Comparison of ENCODE assay signal across 15 cellular contexts in the genomic region with DNA sequence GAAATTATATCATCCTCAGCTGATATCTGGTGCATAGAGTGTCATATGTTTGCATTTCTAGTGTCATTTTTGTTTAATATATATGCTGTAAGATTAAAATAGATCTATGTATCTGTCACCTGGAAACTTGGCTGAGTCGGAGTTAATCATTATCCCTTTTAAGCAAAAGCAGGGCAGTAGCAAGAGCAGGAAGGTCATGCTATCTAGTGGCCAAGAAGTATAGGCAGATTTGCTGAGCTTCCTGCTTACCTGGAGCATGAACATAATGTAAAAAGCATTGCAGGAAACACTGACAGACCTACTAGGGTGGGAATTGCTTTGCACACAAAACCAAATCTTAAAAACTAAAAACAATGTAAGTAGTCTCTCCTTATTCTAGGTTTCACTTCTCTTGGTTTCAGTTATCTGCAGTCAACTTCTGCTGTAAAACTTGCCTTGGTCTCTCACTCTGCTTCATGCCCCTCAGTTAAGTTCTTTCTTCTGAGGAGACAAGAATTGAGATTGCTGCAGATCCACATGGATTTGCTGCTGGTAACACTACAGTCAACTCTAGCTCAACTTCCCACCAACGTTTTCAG.
A peak's percentile ranks its signal among the peaks of the same experiment; 100 is the strongest.
DNase-seq lines count a peak whose midpoint lies in the region; ATAC-seq, FAIRE-seq and TF ChIP-seq lines count a peak whose summit lies in the region.
"Had no signal": no experiment of that assay in that cellular context is flagged by ENCODE, and none has a peak within 500 bp of the region (broad histone marks: within the 10 kb centered on the region; RNA-seq: fewer than 3 reads in every experiment).

No MANE protein-coding gene starts in this region.

- in situ Hi-C loops in ACHN (cut with HindIII; ENCODE audit: low pct_ligation_motif_present, low pct_unique_long_range_greater_than_20kb, low sequenced_read_pairs): no loop called here

- H3K4me3 Mint-ChIP-seq in activated CD8-positive, alpha-beta T cell treated with anti-CD3 and anti-CD28 coated beads for 36 hours: no peak overlapping the region
- H3K4me3 Mint-ChIP-seq: activated CD4-positive, alpha-beta T cell treated with anti-CD3 and anti-CD28 coated beads, Interleukin-2, amount 10 ng/mL, durations not matched to agents 24 days and 14 days; IgD-negative memory B cell had no signal

- peaks cover 5% of the 10 kb centered on the region for H3K9me3 Mint-ChIP-seq in activated CD8-positive, alpha-beta T cell treated with anti-CD3 and anti-CD28 coated beads for 36 hours

- no peaks in the 10 kb centered on the region for H3K4me1 Mint-ChIP-seq in activated CD8-positive, alpha-beta T cell treated with anti-CD3 and anti-CD28 coated beads for 36 hours (ENCODE audit: low read depth)
- H3K4me1 Mint-ChIP-seq: activated CD4-positive, alpha-beta T cell treated with anti-CD3 and anti-CD28 coated beads, Interleukin-2, amount 10 ng/mL, durations not matched to agents 24 days and 14 days; IgD-negative memory B cell had no signal

- POLR2A ChIA-PET in activated CD8-positive, alpha-beta T cell treated with anti-CD3 and anti-CD28 coated beads for 36 hours (lab: Charles Lee): interaction anchor here (0.6 kb wide), 1 partner anchor 165 kb away, joined by 3 read pairs; no protein-coding TSS in a partner anchor

- H3K27ac Mint-ChIP-seq in activated CD8-positive, alpha-beta T cell treated with anti-CD3 and anti-CD28 coated beads for 36 hours: no peak overlapping the region
- H3K27ac Mint-ChIP-seq: activated CD4-positive, alpha-beta T cell treated with anti-CD3 and anti-CD28 coated beads, Interleukin-2, amount 10 ng/mL, durations not matched to agents 24 days and 14 days; IgD-negative memory B cell had no signal

- CTCF ChIA-PET in activated CD8-positive, alpha-beta T cell treated with anti-CD3 and anti-CD28 coated beads for 36 hours (lab: Charles Lee): no interaction called here

- no peak overlapping the region for H3K4me3 ChIP-seq in bronchial epithelial cell (ENCODE audit: low read depth, low read length)
- H3K4me3 ChIP-seq: tibial nerve had no signal

- peak; percentile 1 for DNase-seq in ACHN
- DNase-seq in bronchial epithelial cell (ENCODE audit: low read depth): peak; percentile 27
- no peak for DNase-seq in GDM1 (lab: John Stamatoyannopoulos, UW)
- DNase-seq in frontal cortex (ENCODE audit: low spot score in 2 of 2): no peak
- no peak for DNase-seq in cerebellar cortex (ENCODE audit: low spot score)
- DNase-seq in activated CD8-positive, alpha-beta T cell treated with anti-CD3 and anti-CD28 coated beads for 36 hours: no peak
- DNase-seq: activated CD4-positive, alpha-beta T cell treated with anti-CD3 and anti-CD28 coated beads, Interleukin-2, amount 10 ng/mL, durations not matched to agents 24 days and 14 days; effector CD8-positive, alpha-beta T cell; glutamatergic neuron; left ventricle myocardium superior; NCI-H1930 had no signal

- intact Hi-C loops in activated CD8-positive, alpha-beta T cell treated with anti-CD3 and anti-CD28 coated beads for 36 hours (cut with micrococcal nuclease): no loop called here

- FAIRE-seq in bronchial epithelial cell (lab: Jason Lieb, UNC) (no peak), frontal cortex (lab: Jason Lieb, UNC) (no peak)

- no peaks in the 10 kb centered on the region for H3K36me3 ChIP-seq in bronchial epithelial cell (ENCODE audit: control insufficient read depth, insufficient read depth, low read length)
- H3K36me3 ChIP-seq: tibial nerve had no signal

- no peaks in the 10 kb centered on the region for H3K27me3 ChIP-seq in bronchial epithelial cell (ENCODE audit: control insufficient read depth, insufficient read depth, low read length)
- H3K27me3 ChIP-seq: tibial nerve had no signal

- ATAC-seq in GM19467 (IDR thresholded peaks at IDR 0.05; ENCODE audit: unreplicated experiment) (peak; percentile 76), HG03175 (IDR thresholded peaks at IDR 0.05; ENCODE audit: unreplicated experiment) (peak; percentile 64)
- ATAC-seq in activated CD8-positive, alpha-beta T cell treated with anti-CD3 and anti-CD28 coated beads for 36 hours: no peak
- ATAC-seq: left ventricle myocardium superior had no signal

- no peaks in the 10 kb centered on the region for H3K27me3 Mint-ChIP-seq in activated CD8-positive, alpha-beta T cell treated with anti-CD3 and anti-CD28 coated beads for 36 hours
- H3K27me3 Mint-ChIP-seq: activated CD4-positive, alpha-beta T cell treated with anti-CD3 and anti-CD28 coated beads, Interleukin-2, amount 10 ng/mL, durations not matched to agents 24 days and 14 days; IgD-negative memory B cell had no signal

- no peaks in the 10 kb centered on the region for H3K36me3 Mint-ChIP-seq in activated CD8-positive, alpha-beta T cell treated with anti-CD3 and anti-CD28 coated beads for 36 hours (ENCODE audit: low read depth)
- H3K36me3 Mint-ChIP-seq: IgD-negative memory B cell had no signal

- no peak for TF ChIP-seq CTCF in bronchial epithelial cell (IDR thresholded peaks at IDR 0.05; ENCODE audit: insufficient read depth, low read length, severe bottlenecking)
- no peak for TF ChIP-seq CTCF in activated CD8-positive, alpha-beta T cell treated with anti-CD3 and anti-CD28 coated beads for 36 hours (IDR thresholded peaks at IDR 0.05)

Comparison
In these comparisons a context has a peak if more than half of its experiments do, and no peak if none do; other contexts are left out.
1. DNase-seq: peak in ACHN (single experiment) and bronchial epithelial cell (single experiment); none in GDM1 (single experiment), frontal cortex (0 of 2), cerebellar cortex (single experiment) and activated CD8-positive, alpha-beta T cell treated with anti-CD3 and anti-CD28 coated beads for 36 hours (single experiment).